In the genomic region with DNA sequence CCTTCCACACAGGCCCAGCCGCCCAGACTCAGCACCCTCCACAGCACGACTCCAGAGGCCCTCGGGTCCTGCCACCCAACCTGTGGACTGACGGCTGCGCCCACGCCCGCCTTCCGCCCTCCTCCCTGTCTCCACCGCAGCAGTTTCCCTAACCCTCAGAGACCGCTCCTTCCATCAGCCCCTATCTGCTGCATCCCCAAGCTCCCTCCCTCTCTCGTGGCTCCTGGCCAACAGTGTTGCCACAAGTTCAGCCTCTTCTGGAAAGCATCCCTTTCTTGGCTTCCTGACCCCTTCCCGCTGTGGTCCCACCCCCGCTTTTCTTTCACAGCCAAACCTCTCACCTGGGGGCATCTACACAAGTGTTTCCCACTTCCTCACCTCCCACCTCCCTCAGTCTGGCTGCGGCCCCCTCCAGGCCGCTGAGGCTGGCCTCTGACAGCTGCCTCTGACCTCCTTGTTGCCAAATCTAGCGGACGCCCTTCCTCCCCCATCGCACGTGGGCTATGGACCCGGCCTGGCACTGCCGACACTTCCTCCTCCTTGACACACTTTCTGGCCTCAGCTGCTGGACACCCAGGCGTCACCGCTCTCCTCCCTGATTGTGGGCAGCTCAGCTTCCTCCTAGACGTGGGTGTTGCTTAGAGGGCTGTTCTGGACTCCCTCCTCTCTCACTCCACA, we compare ENCODE assay signal across 8 cellular contexts.
DNase-seq lines count a peak whose midpoint lies in the region; ATAC-seq, FAIRE-seq and TF ChIP-seq lines count a peak whose summit lies in the region.
"Had no signal": no experiment of that assay in that cellular context is flagged by ENCODE, and none has a peak within 500 bp of the region (broad histone marks: within the 10 kb centered on the region; RNA-seq: fewer than 3 reads in every experiment).

No MANE protein-coding gene starts in this region.

- DNase-seq in KG1 (lab: John Stamatoyannopoulos, UW) (peak; percentile 58), kidney (peak; percentile 94), stromal cell of bone marrow (ENCODE audit: low read depth) (peak; percentile 15), GM20000 (ENCODE audit: low spot score) (no peak), NCI-H774 (lab: John Stamatoyannopoulos, UW) (no peak)
- DNase-seq: NCI-H1930 had no signal

- TF ChIP-seq CTCF in kidney (IDR thresholded peaks at IDR 0.05; ENCODE audit: borderline replicate concordance, extremely low read depth, insufficient read depth), result no peak
- no peak for TF ChIP-seq CTCF in GM20000 (IDR thresholded peaks at IDR 0.05; ENCODE audit: extremely low read depth, missing control alignments)

- H3K27me3 Mint-ChIP-seq in activated naive CD8-positive, alpha-beta T cell, result peaks cover 1% of the 10 kb centered on the region

- H3K9me3 ChIP-seq in kidney (ENCODE audit: control insufficient read depth in 1 of 2, low read length in 2 of 2), result no peaks in the 10 kb centered on the region

- no peaks in the 10 kb centered on the region for H3K9me3 Mint-ChIP-seq in activated naive CD8-positive, alpha-beta T cell (ENCODE audit: low read depth)

- ATAC-seq in HG02981 (IDR thresholded peaks at IDR 0.05; ENCODE audit: unreplicated experiment), result no peak

- peaks cover 52 to 55% of the 10 kb centered on the region in 2 donors for H3K4me1 ChIP-seq in kidney (ENCODE audit: control insufficient read depth in 1 of 2, insufficient read depth in 1 of 2, low read depth in 1 of 2, low read length in 2 of 2)

- no peak overlapping the region for H3K9ac ChIP-seq in kidney (ENCODE audit: low read length in 2 of 2)

- no peak overlapping the region for H3K4me3 Mint-ChIP-seq in activated naive CD8-positive, alpha-beta T cell

- H3K36me3 Mint-ChIP-seq in activated naive CD8-positive, alpha-beta T cell, result no peaks in the 10 kb centered on the region

- intact Hi-C loops in kidney (cut with DNase I), result no loop called here

- FAIRE-seq in kidney (lab: Jason Lieb, UNC), result no peak

- no peak overlapping the region for H3K4me3 ChIP-seq in kidney (ENCODE audit: low read length in 2 of 2)

- peaks cover 47% of the 10 kb centered on the region for H3K4me1 Mint-ChIP-seq in activated naive CD8-positive, alpha-beta T cell (ENCODE audit: low read depth)

- H3K36me3 ChIP-seq in kidney (ENCODE audit: control insufficient read depth in 1 of 2, insufficient read depth in 2 of 2, low read length in 2 of 2), result no peaks in the 10 kb centered on the region

- H3K27ac ChIP-seq in kidney (ENCODE audit: low read depth in 2 of 2, low read length in 2 of 2), result peak overlapping the region; percentile 19 to 20

- H3K27ac Mint-ChIP-seq in activated naive CD8-positive, alpha-beta T cell, result peak overlapping the region; percentile 6

Comparison
In these comparisons a context has a peak if more than half of its experiments do, and no peak if none do; other contexts are left out.
1. DNase-seq: peak in KG1 (single experiment), kidney (single experiment) and stromal cell of bone marrow (single experiment); none in GM20000 (single experiment) and NCI-H774 (single experiment).